ENCODE assay signal across 9 cellular contexts in the genomic region with DNA sequence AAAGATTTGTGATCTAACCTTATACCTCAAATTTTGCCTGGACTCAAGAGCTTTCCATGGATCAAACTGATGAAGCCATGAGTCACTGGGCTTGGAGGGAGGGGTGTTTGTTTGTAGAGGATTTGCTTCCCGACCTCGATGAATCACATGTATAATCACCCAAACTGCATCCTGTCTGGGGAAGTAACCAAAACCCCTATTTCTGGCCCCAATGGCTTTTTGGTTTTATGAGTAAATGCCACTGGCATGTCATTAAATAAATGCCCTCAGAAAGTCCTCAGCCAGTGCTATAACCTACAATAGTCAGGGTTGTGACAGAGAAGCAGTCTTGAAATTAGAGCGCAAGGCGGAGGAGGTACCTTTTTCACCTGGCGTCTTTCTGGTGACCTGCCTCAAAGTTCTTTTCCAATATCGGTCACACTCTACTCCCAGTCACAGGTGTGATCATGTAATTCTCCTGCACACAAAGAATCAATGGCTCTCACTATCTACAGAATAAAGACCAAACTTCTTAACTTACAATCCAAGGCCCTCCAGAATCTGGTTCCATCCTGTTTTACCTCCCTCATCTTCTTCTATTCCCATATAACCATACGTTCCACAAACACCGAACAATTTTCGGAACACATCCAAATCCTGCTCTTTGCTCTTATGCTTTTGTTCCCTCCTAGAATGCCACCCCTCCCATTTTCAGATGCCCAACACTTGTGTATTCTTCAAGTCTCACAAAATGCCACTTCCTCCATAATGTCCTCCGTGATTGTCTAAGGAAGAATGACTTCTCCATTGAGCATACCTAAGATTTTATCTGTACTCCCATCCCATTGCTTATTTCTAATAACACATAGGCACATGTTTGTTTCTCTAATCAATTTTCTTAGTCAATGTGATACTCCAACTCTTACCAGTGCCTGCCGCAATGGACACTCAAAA.
DNase-seq lines count a peak whose midpoint lies in the region; ATAC-seq and TF ChIP-seq lines count a peak whose summit lies in the region.
"Had no signal": no experiment of that assay in that cellular context is flagged by ENCODE, and none has a peak within 500 bp of the region (broad histone marks: within the 10 kb centered on the region; RNA-seq: fewer than 3 reads in every experiment).

No MANE protein-coding gene starts in this region.

- no TSS peak for BruUV-seq in A673 (replicated peaks; lab: Mats Ljungman, UMichigan)

- no peaks in the 10 kb centered on the region for H3K27me3 ChIP-seq in A673 (replicated peaks; ENCODE audit: insufficient read depth, low read depth, low read length, poor library complexity)

- intact Hi-C loops in A673 (cut with micrococcal nuclease; ENCODE audit: unreplicated experiment): no loop called here
- intact Hi-C loops in left colon (cut with DNase I, micrococcal nuclease): no loop called here

- POLR2A ChIA-PET in A673 (lab: Charles Lee; ENCODE audit: low non-redundant PET): no interaction called here
- POLR2A ChIA-PET in GM10248 (lab: Yijun Ruan, JAX): no interaction called here

- no peak overlapping the region for H3K4me3 ChIP-seq in A673 (ENCODE audit: low read depth, low read length, poor library complexity, severe bottlenecking)

- H3K27ac ChIP-seq in A673 (ENCODE audit: low read depth, low read length, poor library complexity, severe bottlenecking): peak overlapping the region; percentile 31

- no peak for TF ChIP-seq CTCF in A673 (conservative IDR thresholded peaks at IDR 0.05; ENCODE audit: low read depth, low read length)
- no peak for TF ChIP-seq CTCF in GM10248 (IDR thresholded peaks at IDR 0.05; ENCODE audit: control extremely low read depth, extremely low read depth, low read depth, missing control alignments)

- ATAC-seq in GM21786 (IDR thresholded peaks at IDR 0.05; ENCODE audit: unreplicated experiment): no peak
- no peak for ATAC-seq in left colon

- CTCF ChIA-PET in A673 (lab: Charles Lee): no interaction called here
- CTCF ChIA-PET in GM10248 (lab: Yijun Ruan, JAX): interaction anchor here (1.1 to 1.5 kb wide), 2 partner anchors 20 to 542 kb away, joined by 3 to 4 read pairs; no protein-coding TSS in a partner anchor

- no peaks in the 10 kb centered on the region for H3K36me3 ChIP-seq in A673 (ENCODE audit: insufficient read depth, low read length, poor library complexity, severe bottlenecking)

- peaks cover 17% of the 10 kb centered on the region for H3K4me1 ChIP-seq in A673 (ENCODE audit: insufficient read depth, low read length, poor library complexity, severe bottlenecking)

- no peaks in the 10 kb centered on the region for H3K9me3 ChIP-seq in A673 (ENCODE audit: low read depth, low read length, poor library complexity, severe bottlenecking)

- peak; percentile 92 for DNase-seq in A673 (ENCODE audit: low spot score)
- peak; percentile 100 for DNase-seq in HT1080 (ENCODE audit: low read depth)
- DNase-seq in brain pericyte (ENCODE audit: low read depth, low spot score): peak; percentile 77
- DNase-seq in kidney tubule cell (ENCODE audit: low spot score): peak; percentile 95
- DNase-seq in left colon: no peak
- DNase-seq in GM10248 (ENCODE audit: extremely low spot score): no peak
- no peak for DNase-seq in central memory CD4-positive, alpha-beta T cell
- DNase-seq: CD4-positive, alpha-beta memory T cell had no signal

Comparison
In these comparisons a context has a peak if more than half of its experiments do, and no peak if none do; other contexts are left out.
1. DNase-seq: peak in A673 (single experiment), HT1080 (single experiment), brain pericyte (single experiment) and kidney tubule cell (single experiment); none in left colon (0 of 2), GM10248 (single experiment) and central memory CD4-positive, alpha-beta T cell (single experiment).